ENCODE assay signal across 8 cellular contexts in genomic region chr10:45983538-45984186, GRCh38. TPM values are rescaled to one million over a fixed set of nuclear protein-coding genes. Genes with fewer than 3 reads are reported as not detected.
DNase-seq lines count a peak whose midpoint lies in the region; ATAC-seq and TF ChIP-seq lines count a peak whose summit lies in the region.
"Not testable (repeated sequence)": the region's sequence is repeated elsewhere in the genome, so short reads cannot be mapped to it uniquely, and the experiment has no call there.

No MANE protein-coding gene starts in this region.

- H3K9me3 ChIP-seq in AG04450 (ENCODE audit: control insufficient read depth, insufficient read depth, low read length); RWPE2 (ENCODE audit: severe bottlenecking): not testable (repeated sequence)

- H3K36me3 Mint-ChIP-seq in effector memory CD8-positive, alpha-beta T cell (ENCODE audit: insufficient read depth), result peaks cover 52% of the 10 kb centered on the region

- H3K36me3 ChIP-seq in KMS-11 (ENCODE audit: insufficient read depth); kidney epithelial cell (ENCODE audit: control insufficient read depth, insufficient read depth, low read length): not testable (repeated sequence)
- H3K36me3 ChIP-seq in RWPE2 (ENCODE audit: low read depth), result peaks cover 23% of the 10 kb centered on the region

- H3K4me1 Mint-ChIP-seq in effector memory CD8-positive, alpha-beta T cell (ENCODE audit: low read depth in 2 of 2), result not testable (repeated sequence)

- not testable (repeated sequence) for H3K27ac ChIP-seq in AG04450 (ENCODE audit: low read depth, low read length); KMS-11; RWPE2 (ENCODE audit: poor library complexity, severe bottlenecking)

- not testable (repeated sequence) for H4K20me1 ChIP-seq in KMS-11 (ENCODE audit: insufficient read depth)

- not testable (repeated sequence) for H3K4me3 ChIP-seq in AG04450 (ENCODE audit: low read depth, low read length); KMS-11 (IDR thresholded peaks at IDR 0.05; ENCODE audit: insufficient read depth, low read depth, low read length); RWPE2 (ENCODE audit: severe bottlenecking); kidney epithelial cell (ENCODE audit: low read depth, low read length); retinal pigment epithelial cell (ENCODE audit: low read length)

- not testable (repeated sequence) for H3K27me3 ChIP-seq in AG04450 (ENCODE audit: control insufficient read depth, insufficient read depth, low read length); KMS-11 (ENCODE audit: insufficient read depth, low read depth); RWPE2 (ENCODE audit: insufficient read depth, poor library complexity, severe bottlenecking); kidney epithelial cell (ENCODE audit: control insufficient read depth, insufficient read depth, low read length)

- not testable (repeated sequence) for H3K4me1 ChIP-seq in KMS-11 (ENCODE audit: low read depth, poor library complexity, severe bottlenecking); RWPE2 (ENCODE audit: insufficient read depth, poor library complexity, severe bottlenecking)

- not testable (repeated sequence) for H3K27me3 Mint-ChIP-seq in effector memory CD8-positive, alpha-beta T cell

- TF ChIP-seq CTCF in AG04450 (IDR thresholded peaks at IDR 0.05; ENCODE audit: low read depth, low read length) (peak; percentile 32), KMS-11 (conservative IDR thresholded peaks at IDR 0.05; ENCODE audit: low read depth, low read length) (peak; percentile 28; the same call in 1 of the 2 replicates), RWPE2 (IDR thresholded peaks at IDR 0.05; ENCODE audit: poor library complexity, severe bottlenecking) (peak; percentile 36), kidney epithelial cell (IDR thresholded peaks at IDR 0.05; ENCODE audit: insufficient read depth, low read length, poor library complexity, severe bottlenecking) (peak; percentile 13), retinal pigment epithelial cell (conservative IDR thresholded peaks at IDR 0.05; ENCODE audit: low read depth, low read length) (peak; percentile 41)

- DNase-seq in AG04450 (ENCODE audit: low read depth, low spot score) (peak; percentile 27), activated T-cell treated with anti-CD3 and anti-CD28 coated beads for 1 hour (ENCODE audit: low read depth) (peak; percentile 11), kidney epithelial cell (ENCODE audit: low read depth) (peak; percentile 28)
- not testable (repeated sequence) for DNase-seq in RWPE2 (ENCODE audit: low spot score); retinal pigment epithelial cell (ENCODE audit: low read depth)
- peak; percentile 17 to 37 (median 24) for DNase-seq in effector memory CD8-positive, alpha-beta T cell

- H3K9me3 Mint-ChIP-seq in effector memory CD8-positive, alpha-beta T cell, result not testable (repeated sequence)

- POLR2A ChIA-PET in AG04450 (lab: Yijun Ruan, JAX), result not testable (repeated sequence)

- not testable (repeated sequence) for H3K4me3 Mint-ChIP-seq in effector memory CD8-positive, alpha-beta T cell

- CTCF ChIA-PET in AG04450 (lab: Charles Lee), result interaction anchor here (1.1 to 1.6 kb wide), 2 partner anchors 44 to 46 kb away, joined by 5 to 8 read pairs; partner anchors contain the start of gene NCOA4

- ATAC-seq in GM18502 (IDR thresholded peaks at IDR 0.05; ENCODE audit: poor library complexity, unreplicated experiment), result peak; percentile 63
- peak; percentile 64; the same call in 1 of the 3 replicates for ATAC-seq in RWPE2 (ENCODE audit: low read depth)
- peak; percentile 81 for ATAC-seq in effector memory CD8-positive, alpha-beta T cell (replicated peaks)

- not testable (repeated sequence) for H2AFZ ChIP-seq in KMS-11 (ENCODE audit: low read depth)

- H3K27ac Mint-ChIP-seq in effector memory CD8-positive, alpha-beta T cell, result peak overlapping the region; percentile 28 to 32

- H3K4me2 ChIP-seq in KMS-11, result not testable (repeated sequence)

- peaks cover 20% of the 10 kb centered on the region; the same call in 1 of the 2 replicates for H3K79me2 ChIP-seq in KMS-11 (ENCODE audit: insufficient read depth, low read depth)

- not testable (repeated sequence) for H3K9ac ChIP-seq in KMS-11

RNA-seq across cellular contexts. Expression of gene TIMM23, which starts 11.4 kb away (rescaled TPM):
- polyA plus RNA-seq in AG04450 (2011; rRNA removed), result 113 and 137 TPM in 2 replicates
- polyA minus RNA-seq in AG04450 (2011; rRNA and poly(A)+ RNA removed), result 54.6 and 81.8 TPM in 2 replicates
- 96.9 and 100 TPM in 2 replicates for total RNA-seq in kidney epithelial cell

RNA-seq across cellular contexts. Expression of gene NCOA4, which starts 46.8 kb away (rescaled TPM):
- 139 and 171 TPM in 2 replicates for polyA plus RNA-seq in AG04450 (2011; rRNA removed)
- polyA minus RNA-seq in AG04450 (2011; rRNA and poly(A)+ RNA removed), result 143 and 144 TPM in 2 replicates
- total RNA-seq in kidney epithelial cell, result 123 and 131 TPM in 2 replicates
